In genomic region chr17:42827472-42827871, GRCh38 we compare ENCODE assay signal across 9 cellular contexts. TPM values are rescaled to one million over a fixed set of nuclear protein-coding genes. Genes with fewer than 3 reads are reported as not detected.
"Had no signal": no experiment of that assay in that cellular context is flagged by ENCODE, and none has a peak within 500 bp of the region (broad histone marks: within the 10 kb centered on the region; RNA-seq: fewer than 3 reads in every experiment).

No MANE protein-coding gene starts in this region.

- H3K4me2 ChIP-seq: GM23338 had no signal

- ATAC-seq: GM23338, HepG2 had no signal

- H3K4me3 Mint-ChIP-seq: GM23338, H9, HFFc6 had no signal

- H3K27ac Mint-ChIP-seq: GM23338, H9, HFFc6 had no signal

- H3K27ac ChIP-seq: HL-60 had no signal

- H3K4me3 ChIP-seq: GM23338 had no signal

- DNase-seq: H9, HCEC 1CT, HFFc6 had no signal

- H3K9me3 Mint-ChIP-seq: GM23338, H9, HFFc6, IgD-negative memory B cell had no signal

- FAIRE-seq: H1, H54, HepG2 had no signal

RNA-seq across cellular contexts. Expression of gene AOC2, which starts 16.9 kb away (rescaled TPM):
- polyA plus RNA-seq: IgD-negative memory B cell had no signal

RNA-seq across cellular contexts. Expression of gene AOC3, which starts 23.5 kb away (rescaled TPM):
- polyA plus RNA-seq: IgD-negative memory B cell had no signal

RNA-seq across cellular contexts. Expression of gene CNTD1, which starts 28.8 kb away (rescaled TPM):
- total RNA-seq: GM23338, H1, H9 had no signal
- polyA plus RNA-seq: H1 had no signal
